30 cellular contexts compared by ENCODE assay signal in the genomic region with DNA sequence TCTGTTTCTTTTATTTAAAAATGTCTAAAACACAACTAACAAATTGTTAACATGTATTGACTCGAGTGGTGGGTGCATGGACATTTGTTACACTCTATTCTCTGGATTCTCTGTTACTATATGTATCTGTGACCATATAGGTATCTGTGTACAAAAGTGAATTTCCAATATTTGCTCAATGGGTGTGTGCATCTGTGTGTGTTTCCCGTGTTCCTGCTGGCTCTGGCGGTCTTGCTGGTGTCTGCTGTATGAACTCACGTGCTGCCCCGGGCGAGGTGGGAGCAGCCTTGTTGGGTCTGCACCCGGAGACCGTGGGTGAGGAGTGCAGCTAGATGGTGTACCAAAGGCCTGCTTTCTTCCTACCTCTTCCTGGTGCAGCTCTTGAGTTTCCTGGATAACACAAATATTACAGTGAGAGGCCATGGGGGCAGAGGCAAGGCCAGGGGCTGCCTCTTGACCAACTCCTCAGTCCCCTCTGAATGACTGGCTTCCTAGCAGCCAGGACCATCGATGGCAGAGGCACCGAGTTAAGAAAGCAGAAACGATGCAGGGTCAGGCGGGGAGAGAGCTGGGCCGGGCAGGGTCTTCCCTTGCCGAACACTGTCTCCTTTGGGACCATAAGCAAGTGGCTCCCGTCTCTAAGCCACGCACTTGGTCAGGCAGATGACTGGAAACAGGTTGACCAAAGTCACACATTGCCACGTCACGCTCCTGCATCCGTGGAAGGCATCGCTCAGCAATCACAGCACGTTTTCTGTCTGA. TPM values are rescaled to one million over a fixed set of nuclear protein-coding genes. Genes with fewer than 3 reads are reported as not detected.
DNase-seq lines count a peak whose midpoint lies in the region; ATAC-seq, FAIRE-seq and TF ChIP-seq lines count a peak whose summit lies in the region.
"Had no signal": no experiment of that assay in that cellular context is flagged by ENCODE, and none has a peak within 500 bp of the region (broad histone marks: within the 10 kb centered on the region; RNA-seq: fewer than 3 reads in every experiment).

No MANE protein-coding gene starts in this region.

- POLR2A ChIA-PET in IMR-90 (lab: Charles Lee; ENCODE audit: unreplicated experiment) (no interaction called here), H1 (lab: Charles Lee; ENCODE audit: partially characterized antibody) (no interaction called here)

- H4K91ac ChIP-seq in H9 (ENCODE audit: insufficient read length, low read depth, low read length): no peak overlapping the region
- H4K91ac ChIP-seq in IMR-90 (ENCODE audit: insufficient read depth, low read depth, low read length): no peak overlapping the region
- no peak overlapping the region for H4K91ac ChIP-seq in H1 (replicated peaks; ENCODE audit: insufficient read length, low read length)

- H3K4ac ChIP-seq in H9 (ENCODE audit: low read depth, low read length) (no peak overlapping the region), IMR-90 (ENCODE audit: low read depth, low read length) (no peak overlapping the region), H1 (replicated peaks; ENCODE audit: insufficient read length, low read depth, low read length) (no peak overlapping the region)

- no peak overlapping the region for H2AK9ac ChIP-seq in IMR-90 (replicated peaks; ENCODE audit: low read depth, low read length, poor library complexity)

- H3K14ac ChIP-seq in H9 (ENCODE audit: insufficient read depth, low read length): peak overlapping the region; percentile 31; the same call in 1 of the 2 replicates
- no peak overlapping the region for H3K14ac ChIP-seq in IMR-90 (replicated peaks; ENCODE audit: low read depth, low read length)
- H3K14ac ChIP-seq in H1 (ENCODE audit: insufficient read length): no peak overlapping the region

- peaks cover 17% of the 10 kb centered on the region for H3K27me3 Mint-ChIP-seq in H9 (ENCODE audit: low read depth)
- peaks cover 6% of the 10 kb centered on the region for H3K27me3 Mint-ChIP-seq in activated naive CD4-positive, alpha-beta T cell treated with anti-CD3 and anti-CD28 coated beads, Interleukin-2, amount 10 ng/mL, durations not matched to agents 7 days and 5 days

- H3T11ph ChIP-seq in H9 (ENCODE audit: low read length): no peak overlapping the region

- H4K5ac ChIP-seq in H9 (ENCODE audit: insufficient read length, low read depth, low read length) (no peak overlapping the region), IMR-90 (ENCODE audit: low read depth, low read length) (no peak overlapping the region), H1 (ENCODE audit: insufficient read length, low read depth, low read length) (no peak overlapping the region)

- H4K20me1 ChIP-seq in H9 (ENCODE audit: control insufficient read depth, insufficient read depth, insufficient read length) (no peaks in the 10 kb centered on the region), IMR-90 (ENCODE audit: insufficient read depth, low read length) (0 out of 2 replicates have a peak, but pooled peaks cover 3% of the 10 kb centered on the region), H1 (replicated peaks in 1 of 2; ENCODE audit: control insufficient read depth in 1 of 2, insufficient read depth in 2 of 2, low read length in 2 of 2) (no peaks in the 10 kb centered on the region)
- H4K20me1 ChIP-seq: BLaER1 had no signal

- no peak overlapping the region for H2AFZ ChIP-seq in H9 (ENCODE audit: low read length)
- peak overlapping the region; percentile 21 for H2AFZ ChIP-seq in IMR-90 (replicated peaks; ENCODE audit: low read length, poor library complexity)
- 0 out of 2 replicates have a peak overlapping the region, but pooled peaks have one; percentile 27 for H2AFZ ChIP-seq in H1 (ENCODE audit: low read length)

- H3K9ac ChIP-seq in H9 (ENCODE audit: extremely low read depth, insufficient read length, low read length) (no peak overlapping the region), IMR-90 (ENCODE audit: low read depth, low read length) (no peak overlapping the region), H1 (replicated peaks in 1 of 4; ENCODE audit: extremely low read depth in 1 of 4, low read depth in 3 of 4, low read length in 3 of 4) (no peak overlapping the region)
- H3K9ac ChIP-seq: BLaER1 had no signal

- H2BK15ac ChIP-seq in H9 (ENCODE audit: low read depth, low read length): no peak overlapping the region
- no peak overlapping the region for H2BK15ac ChIP-seq in IMR-90 (ENCODE audit: low read depth, low read length)
- peak overlapping the region; percentile 95; the same call in 1 of the 2 replicates for H2BK15ac ChIP-seq in H1 (ENCODE audit: low read length)

- H3K9me3 ChIP-seq in H9 (ENCODE audit: control insufficient read depth, low read depth, low read length) (no peaks in the 10 kb centered on the region), IMR-90 (ENCODE audit: control insufficient read depth, insufficient read depth, low read length) (no peaks in the 10 kb centered on the region), H1 (ENCODE audit: insufficient read depth in 2 of 2, low read depth in 1 of 2, low read length in 1 of 2) (no peaks in the 10 kb centered on the region), mucosa of descending colon (no peaks in the 10 kb centered on the region), left ventricle myocardium inferior (replicated peaks) (no peaks in the 10 kb centered on the region)
- H3K9me3 ChIP-seq: BE2C, BLaER1 had no signal

- H3K4me1 ChIP-seq in H9 (ENCODE audit: insufficient read depth, low read length): no peaks in the 10 kb centered on the region
- H3K4me1 ChIP-seq in IMR-90 (ENCODE audit: control insufficient read depth, insufficient read depth, low read length): no peaks in the 10 kb centered on the region
- no peaks in the 10 kb centered on the region for H3K4me1 ChIP-seq in H1 (replicated peaks in 1 of 4; ENCODE audit: control insufficient read depth in 3 of 4, insufficient read depth in 4 of 4, low read length in 3 of 4)
- no peaks in the 10 kb centered on the region for H3K4me1 ChIP-seq in mucosa of descending colon (ENCODE audit: low read depth)
- no peaks in the 10 kb centered on the region for H3K4me1 ChIP-seq in left ventricle myocardium inferior
- H3K4me1 ChIP-seq: BE2C, BLaER1 had no signal

- FAIRE-seq in H1 (lab: Jason Lieb, UNC): no peak
- FAIRE-seq: A204.1, GM12878, GM12892, GM19239 had no signal

- H2BK20ac ChIP-seq in H9 (ENCODE audit: low read depth, low read length, poor library complexity, severe bottlenecking): no peak overlapping the region
- H2BK20ac ChIP-seq in IMR-90 (ENCODE audit: low read depth, low read length): no peak overlapping the region
- no peak overlapping the region for H2BK20ac ChIP-seq in H1 (ENCODE audit: low read length)

- H3K79me2 ChIP-seq in H9 (ENCODE audit: insufficient read depth, low read length): no peaks in the 10 kb centered on the region
- no peaks in the 10 kb centered on the region for H3K79me2 ChIP-seq in H1 (ENCODE audit: control insufficient read depth in 1 of 2, insufficient read depth in 2 of 2, low read length in 2 of 2)

- CTCF ChIA-PET in IMR-90 (lab: Yijun Ruan, JAX): no interaction called here
- CTCF ChIA-PET in H1 (lab: Charles Lee; ENCODE audit: partially characterized antibody): no interaction called here
- CTCF ChIA-PET in activated naive CD4-positive, alpha-beta T cell treated with anti-CD3 and anti-CD28 coated beads, Interleukin-2, amount 10 ng/mL, durations not matched to agents 7 days and 5 days (lab: Charles Lee): no interaction called here

- TF ChIP-seq CTCF in H9 (conservative IDR thresholded peaks at IDR 0.05) (no peak), IMR-90 (conservative IDR thresholded peaks at IDR 0.05; ENCODE audit: low read depth, low read length) (no peak), H1 (IDR thresholded peaks at IDR 0.05; ENCODE audit: control extremely low read depth in 1 of 3, insufficient read depth in 1 of 3, low read depth in 1 of 3, low read length in 3 of 3) (no peak), mucosa of descending colon (IDR thresholded peaks at IDR 0.05) (no peak), left ventricle myocardium inferior (IDR thresholded peaks at IDR 0.05; ENCODE audit: borderline replicate concordance) (no peak)

- TF ChIP-seq RAD21 in IMR-90 (IDR thresholded peaks at IDR 0.05; ENCODE audit: low read length) (no peak), H1 (IDR thresholded peaks at IDR 0.05 in 1 of 2, conservative IDR thresholded peaks at IDR 0.05 in 1 of 2; ENCODE audit: low read depth in 2 of 2, low read length in 2 of 2) (no peak)

- H3K4me1 Mint-ChIP-seq in H9: no peaks in the 10 kb centered on the region
- no peaks in the 10 kb centered on the region for H3K4me1 Mint-ChIP-seq in activated naive CD4-positive, alpha-beta T cell treated with anti-CD3 and anti-CD28 coated beads, Interleukin-2, amount 10 ng/mL, durations not matched to agents 7 days and 5 days
- H3K4me1 Mint-ChIP-seq: CD14-positive monocyte; CD4-positive, alpha-beta memory T cell; CD4-positive, CD25-positive, alpha-beta regulatory T cell; CD8-positive, alpha-beta memory T cell had no signal

- no peak for TF ChIP-seq EP300 in H1 (IDR thresholded peaks at IDR 0.05; ENCODE audit: borderline replicate concordance in 1 of 2, low read depth in 2 of 2, low read length in 2 of 2)

- H3K79me1 ChIP-seq in H9 (ENCODE audit: insufficient read depth, low read depth, low read length, poor library complexity, severe bottlenecking) (no peaks in the 10 kb centered on the region), IMR-90 (ENCODE audit: low read depth in 1 of 2, low read length in 2 of 2) (no peaks in the 10 kb centered on the region), H1 (ENCODE audit: low read depth, low read length) (no peaks in the 10 kb centered on the region)

- TF ChIP-seq POLR2A in IMR-90 (IDR thresholded peaks at IDR 0.05; ENCODE audit: low read depth, low read length) (no peak), H1 (IDR thresholded peaks at IDR 0.05; ENCODE audit: control extremely low read depth in 1 of 2, low read depth in 2 of 2, low read length in 2 of 2) (no peak)

- no peak overlapping the region for H2BK120ac ChIP-seq in H9 (ENCODE audit: low read depth, low read length, poor library complexity, severe bottlenecking)
- no peak overlapping the region for H2BK120ac ChIP-seq in IMR-90 (ENCODE audit: low read depth, low read length)
- no peak overlapping the region for H2BK120ac ChIP-seq in H1 (replicated peaks; ENCODE audit: low read depth, low read length)

- DNase-seq in H9: no peak
- no peak for DNase-seq in IMR-90
- DNase-seq in H1 (ENCODE audit: low read depth in 1 of 2, low spot score in 2 of 2): no peak
- DNase-seq in mucosa of descending colon: no peak
- no peak for DNase-seq in left ventricle myocardium inferior
- no peak for DNase-seq in activated naive CD4-positive, alpha-beta T cell treated with anti-CD3 and anti-CD28 coated beads, Interleukin-2, amount 10 ng/mL, durations not matched to agents 7 days and 5 days
- no peak for DNase-seq in stimulated activated CD4-positive, alpha-beta T cell treated with anti-CD3 and anti-CD28 coated beads, Interleukin-4, amount 100 ng/mL, for 1 hour
- DNase-seq in OCI-M2 (lab: John Stamatoyannopoulos, UW; ENCODE audit: unreplicated experiment): no peak
- DNase-seq: 8988T; ACHN; BE2C; C1 segment of cervical spinal cord; CD4-positive, alpha-beta memory T cell; CD4-positive, CD25-positive, alpha-beta regulatory T cell; CD8-positive, alpha-beta memory T cell; COR-L47; DMS 273 treated with DMSO at 0.1 percent for 48 hours; DMS153; DMS53; DMS79; DND-41; EL; GDM1 had no signal

- H3K56ac ChIP-seq in H9 (ENCODE audit: insufficient read length, low read depth, low read length) (no peak overlapping the region), IMR-90 (ENCODE audit: extremely low read depth, insufficient read depth, low read length) (no peak overlapping the region; the same call in 1 of the 2 replicates), H1 (replicated peaks; ENCODE audit: insufficient read length, low read depth, low read length) (no peak overlapping the region)

- H3K23me2 ChIP-seq in H9 (ENCODE audit: insufficient read length, low read depth, low read length, poor library complexity, severe bottlenecking) (no peaks in the 10 kb centered on the region), H1 (ENCODE audit: low read depth, low read length) (no peaks in the 10 kb centered on the region)

- intact Hi-C loops in IMR-90 (cut with micrococcal nuclease) (no loop called here), mucosa of descending colon (cut with DNase I, micrococcal nuclease) (no loop called here), left ventricle myocardium inferior (cut with micrococcal nuclease) (no loop called here)

- no TSS peak for BruUV-seq in IMR-90 (replicated peaks; lab: Mats Ljungman, UMichigan)

- H2BK12ac ChIP-seq in H9 (ENCODE audit: insufficient read length, low read depth, low read length) (no peak overlapping the region), H1 (ENCODE audit: low read depth, low read length) (no peak overlapping the region)

- dilution Hi-C loops in IMR-90 (cut with HindIII; ENCODE audit: low sequenced_read_pairs, unreplicated experiment): no loop called here

- H3K4me3 ChIP-seq in IMR-90 (ENCODE audit: insufficient read depth, low read depth, low read length) (no peak overlapping the region), H1 (ENCODE audit: extremely low read depth in 1 of 4, insufficient read depth in 2 of 4, low read depth in 3 of 4, low read length in 4 of 4) (no peak overlapping the region), mucosa of descending colon (no peak overlapping the region), left ventricle myocardium inferior (no peak overlapping the region)
- H3K4me3 ChIP-seq: BLaER1, GM12878 had no signal

- H2AK5ac ChIP-seq in H9 (ENCODE audit: insufficient read length, low read length): no peak overlapping the region
- H2AK5ac ChIP-seq in IMR-90 (ENCODE audit: low read depth, low read length): no peak overlapping the region
- no peak overlapping the region for H2AK5ac ChIP-seq in H1 (ENCODE audit: low read depth, low read length)

- no peaks in the 10 kb centered on the region for H3K36me3 Mint-ChIP-seq in H9 (ENCODE audit: insufficient read depth in 1 of 3, low read depth in 3 of 3)
- no peaks in the 10 kb centered on the region for H3K36me3 Mint-ChIP-seq in activated naive CD4-positive, alpha-beta T cell treated with anti-CD3 and anti-CD28 coated beads, Interleukin-2, amount 10 ng/mL, durations not matched to agents 7 days and 5 days
- H3K36me3 Mint-ChIP-seq: CD14-positive monocyte; CD4-positive, alpha-beta memory T cell; CD4-positive, CD25-positive, alpha-beta regulatory T cell; CD8-positive, alpha-beta memory T cell had no signal

- H2BK5ac ChIP-seq in H9 (ENCODE audit: insufficient read length, low read length): no peak overlapping the region
- no peak overlapping the region for H2BK5ac ChIP-seq in IMR-90 (ENCODE audit: low read depth, low read length, poor library complexity, severe bottlenecking)
- H2BK5ac ChIP-seq in H1 (ENCODE audit: low read depth, low read length): no peak overlapping the region

- ATAC-seq in IMR-90 (ENCODE audit: low read depth): no peak
- peak; percentile 51 for ATAC-seq in mucosa of descending colon
- ATAC-seq: GM12878 had no signal

- H3K23ac ChIP-seq in H9 (ENCODE audit: insufficient read length, low read depth, low read length) (no peak overlapping the region), IMR-90 (ENCODE audit: low read depth, low read length) (no peak overlapping the region), H1 (ENCODE audit: insufficient read length) (no peak overlapping the region)

- no peak overlapping the region for H3K4me2 ChIP-seq in H9 (ENCODE audit: insufficient read depth, insufficient read length, low read length)
- no peak overlapping the region for H3K4me2 ChIP-seq in IMR-90 (ENCODE audit: low read depth, low read length)
- H3K4me2 ChIP-seq in H1 (ENCODE audit: insufficient read depth in 1 of 2, low read depth in 2 of 2, low read length in 2 of 2): no peak overlapping the region
- H3K4me2 ChIP-seq: BLaER1 had no signal

- in situ Hi-C loops in IMR-90 (cut with MboI; ENCODE audit: low sequenced_read_pairs): no loop called here

- H3K27ac Mint-ChIP-seq in H9: no peak overlapping the region
- no peak overlapping the region for H3K27ac Mint-ChIP-seq in activated naive CD4-positive, alpha-beta T cell treated with anti-CD3 and anti-CD28 coated beads, Interleukin-2, amount 10 ng/mL, durations not matched to agents 7 days and 5 days
- H3K27ac Mint-ChIP-seq: CD4-positive, CD25-positive, alpha-beta regulatory T cell; CD8-positive, alpha-beta memory T cell had no signal

- H3K27me3 ChIP-seq in H9 (ENCODE audit: insufficient read depth, low read length) (no peaks in the 10 kb centered on the region), IMR-90 (ENCODE audit: control insufficient read depth, insufficient read depth, low read length) (peaks cover 53% of the 10 kb centered on the region), H1 (replicated peaks in 1 of 4; ENCODE audit: control insufficient read depth in 3 of 4, extremely low read depth in 1 of 4, insufficient read depth in 3 of 4, low read length in 3 of 4) (no peaks in the 10 kb centered on the region; a peak in 1 of 7 replicates), left ventricle myocardium inferior (ENCODE audit: low read depth) (peaks cover 49% of the 10 kb centered on the region)
- H3K27me3 ChIP-seq: BE2C, BLaER1 had no signal

- H4K8ac ChIP-seq in H9 (replicated peaks; ENCODE audit: insufficient read length, low read depth, low read length) (peak overlapping the region; percentile 79), IMR-90 (ENCODE audit: low read depth in 2 of 2, low read length in 2 of 2) (no peak overlapping the region), H1 (ENCODE audit: extremely low read depth, insufficient read depth, low read length) (no peak overlapping the region)

- H3K9me1 ChIP-seq in IMR-90 (ENCODE audit: insufficient read depth, low read length): no peaks in the 10 kb centered on the region

- H3K9me3 Mint-ChIP-seq in H9: no peaks in the 10 kb centered on the region
- no peaks in the 10 kb centered on the region for H3K9me3 Mint-ChIP-seq in activated naive CD4-positive, alpha-beta T cell treated with anti-CD3 and anti-CD28 coated beads, Interleukin-2, amount 10 ng/mL, durations not matched to agents 7 days and 5 days
- H3K9me3 Mint-ChIP-seq: CD4-positive, alpha-beta memory T cell; CD4-positive, CD25-positive, alpha-beta regulatory T cell; CD8-positive, alpha-beta memory T cell had no signal

- no peak overlapping the region for H3K4me3 Mint-ChIP-seq in H9
- H3K4me3 Mint-ChIP-seq in activated naive CD4-positive, alpha-beta T cell treated with anti-CD3 and anti-CD28 coated beads, Interleukin-2, amount 10 ng/mL, durations not matched to agents 7 days and 5 days: no peak overlapping the region
- H3K4me3 Mint-ChIP-seq: CD14-positive monocyte; CD4-positive, alpha-beta memory T cell; CD4-positive, CD25-positive, alpha-beta regulatory T cell; CD8-positive, alpha-beta memory T cell had no signal

- H3K27ac ChIP-seq in H9 (ENCODE audit: insufficient read length, low read depth, low read length) (no peak overlapping the region), IMR-90 (ENCODE audit: insufficient read depth, low read length) (no peak overlapping the region), H1 (ENCODE audit: low read depth, low read length) (no peak overlapping the region), left ventricle myocardium inferior (replicated peaks) (no peak overlapping the region)
- H3K27ac ChIP-seq: BLaER1 had no signal

- H3K36me3 ChIP-seq in IMR-90 (ENCODE audit: control insufficient read depth, insufficient read depth, low read length) (no peaks in the 10 kb centered on the region), H1 (ENCODE audit: control insufficient read depth in 2 of 4, insufficient read depth in 4 of 4, low read length in 3 of 4) (no peaks in the 10 kb centered on the region), mucosa of descending colon (ENCODE audit: low read depth) (no peaks in the 10 kb centered on the region), left ventricle myocardium inferior (no peaks in the 10 kb centered on the region)
- H3K36me3 ChIP-seq: BE2C, BLaER1 had no signal

- no CpG with 5 or more reads among the region's 21 CpGs for WGBS in H9 (ENCODE audit: extremely low coverage, insufficient read length, low lambda C conversion rate)
- 61% methylated on average over 10 of the region's 21 CpGs; no CpG with 5 or more reads in 1 of the 2 experiments for WGBS in IMR-90 (ENCODE audit: extremely low coverage in 2 of 2, insufficient read length in 1 of 2), 2 experiments
- 84% methylated on average over 21 of the region's 21 CpGs; no CpG with 5 or more reads in 1 of the 2 experiments for WGBS in H1 (ENCODE audit: extremely low coverage in 1 of 2, insufficient coverage in 1 of 2, insufficient read length in 1 of 2, insufficient replicate concordance in 2 of 2, low coverage in 1 of 2, low lambda C conversion rate in 2 of 2, missing lambda C conversion rate in 1 of 2), 2 experiments

- no peak overlapping the region for H3K18ac ChIP-seq in H9 (ENCODE audit: insufficient read length, low read depth, low read length)
- H3K18ac ChIP-seq in IMR-90 (ENCODE audit: low read depth, low read length): no peak overlapping the region
- H3K18ac ChIP-seq in H1 (ENCODE audit: extremely low read depth, low read length): no peak overlapping the region

RNA-seq across cellular contexts. Expression of gene LHX2, which starts 49.5 kb away (rescaled TPM):
- total RNA-seq in H9 (2021): not detected in 2 replicates
- not detected in 2 replicates for total RNA-seq in IMR-90 (2012; rRNA removed)
- not detected in 2 replicates for polyA plus RNA-seq in IMR-90 (2012; rRNA removed)
- not detected in 2 replicates for polyA plus RNA-seq in IMR-90 (2012; cell fraction: cytosol; rRNA removed)
- polyA plus RNA-seq in IMR-90 (2012; cell fraction: nucleus; rRNA removed; ENCODE audit: low replicate concordance): not detected in 2 replicates
- total RNA-seq in H1 (2021; fragmentation: NEBNext Ultra II Directional; extraction: Animal tissue kit (Norgen Biotek cat#: 25700)): 0.11 and 0.17 TPM in 2 replicates
- 0.72 and 0.86 TPM in 2 replicates for polyA plus RNA-seq in H1 (2011; rRNA removed)
- polyA plus RNA-seq in H1 (2011; cell fraction: cytosol; rRNA removed): 0.66 TPM
- polyA plus RNA-seq in H1 (2011; cell fraction: nucleus; rRNA removed): 0.20 TPM
- 0.31 to 0.59 TPM (median 0.37 TPM) in 3 of 4 replicates, not detected in the other for polyA plus RNA-seq in H1 (2012, experiment 1 of 2)
- polyA plus RNA-seq in H1 (2012, experiment 2 of 2): 0.66 TPM
- 0.34 TPM for polyA plus RNA-seq in H1 (2013, experiment 1 of 2)
- polyA plus RNA-seq in H1 (2013, experiment 2 of 2): 0.20 TPM
- polyA minus RNA-seq in H1 (2011; rRNA and poly(A)+ RNA removed): 0.49 TPM in 1 of 2 replicates, not detected in the other
- polyA minus RNA-seq in H1 (2011; cell fraction: cytosol; rRNA and poly(A)+ RNA removed): not detected
- 0.50 TPM for polyA minus RNA-seq in H1 (2011; cell fraction: nucleus; rRNA and poly(A)+ RNA removed)
- total RNA-seq in mucosa of descending colon: not detected
- total RNA-seq in left ventricle myocardium inferior: not detected
- total RNA-seq: CD4-positive, alpha-beta memory T cell; CD4-positive, CD25-positive, alpha-beta regulatory T cell; CD8-positive, alpha-beta memory T cell had no signal
- polyA plus RNA-seq: AG04450; CD14-positive monocyte; CD4-positive, alpha-beta memory T cell; CD4-positive, CD25-positive, alpha-beta regulatory T cell; CD8-positive, alpha-beta memory T cell had no signal
